ENCODE assay signal across 8 cellular contexts in genomic region chr6:38876470-38876869, GRCh38.
A peak's percentile ranks its signal among the peaks of the same experiment; 100 is the strongest.
DNase-seq lines count a peak whose midpoint lies in the region; ATAC-seq and FAIRE-seq lines count a peak whose summit lies in the region.

No MANE protein-coding gene starts in this region.

- H3K27me3 Mint-ChIP-seq in T-helper 1 cell treated with Interleukin-12 subunit alpha and Interleukin-12 subunit beta and Interleukin-4 antibody, amounts not matched to agents 30 μg/mL and 1 μg/mL, for 36 hours (ENCODE audit: low read depth), result no peaks in the 10 kb centered on the region

- H3K4me3 Mint-ChIP-seq in T-helper 1 cell treated with Interleukin-12 subunit alpha and Interleukin-12 subunit beta and Interleukin-4 antibody, amounts not matched to agents 30 μg/mL and 1 μg/mL, for 36 hours, result peak overlapping the region; percentile 28

- peak overlapping the region; percentile 84 for H3K27ac Mint-ChIP-seq in T-helper 1 cell treated with Interleukin-12 subunit alpha and Interleukin-12 subunit beta and Interleukin-4 antibody, amounts not matched to agents 30 μg/mL and 1 μg/mL, for 36 hours

- no peak for ATAC-seq in GM21528 (IDR thresholded peaks at IDR 0.05; ENCODE audit: low FRiP score, unreplicated experiment)
- ATAC-seq in HG03108 (IDR thresholded peaks at IDR 0.05; ENCODE audit: unreplicated experiment), result no peak

- H3K36me3 Mint-ChIP-seq in T-helper 1 cell treated with Interleukin-12 subunit alpha and Interleukin-12 subunit beta and Interleukin-4 antibody, amounts not matched to agents 30 μg/mL and 1 μg/mL, for 36 hours (ENCODE audit: low read depth), result no peaks in the 10 kb centered on the region

- H3K9me3 Mint-ChIP-seq in T-helper 1 cell treated with Interleukin-12 subunit alpha and Interleukin-12 subunit beta and Interleukin-4 antibody, amounts not matched to agents 30 μg/mL and 1 μg/mL, for 36 hours, result no peaks in the 10 kb centered on the region

- FAIRE-seq in GM19239 (lab: Jason Lieb, UNC), result no peak

- H3K4me1 Mint-ChIP-seq in T-helper 1 cell treated with Interleukin-12 subunit alpha and Interleukin-12 subunit beta and Interleukin-4 antibody, amounts not matched to agents 30 μg/mL and 1 μg/mL, for 36 hours (ENCODE audit: low read depth), result peaks cover 18% of the 10 kb centered on the region

- peak; percentile 4 for DNase-seq in GM19239 (ENCODE audit: insufficient read length, low spot score)
- DNase-seq in cerebellum (ENCODE audit: low spot score), result peak; percentile 12
- peak; percentile 69 for DNase-seq in putamen (ENCODE audit: low spot score)
- no peak for DNase-seq in NCI-H82 treated with DMSO at 0.1 percent for 48 hours (lab: John Stamatoyannopoulos, UW; ENCODE audit: unreplicated experiment)
- DNase-seq in HuH-7.5 (ENCODE audit: low spot score), result no peak

Comparison
In these comparisons a context has a peak if more than half of its experiments do, and no peak if none do; other contexts are left out.
1. DNase-seq: peak in GM19239 (single experiment), cerebellum (single experiment) and putamen (single experiment); none in NCI-H82 treated with DMSO at 0.1 percent for 48 hours (single experiment) and HuH-7.5 (single experiment).